In genomic region chr1:214044438-214045214, GRCh38 we compare ENCODE assay signal across 1 cellular context.
A peak's percentile ranks its signal among the peaks of the same experiment; 100 is the strongest.
TF ChIP-seq lines count a peak whose summit lies in the region.

No MANE protein-coding gene starts in this region.

TF ChIP-seq in HepG2, 621 proteins besides CTCF, POLR2A, EP300 and RAD21 (continued from another document and continues in another):
- TF ChIP-seq HIC2 (CRISPR knock-in tag; IDR thresholded peaks at IDR 0.05; ENCODE audit: low read depth) (no peak), ZNF598 (CRISPR knock-in tag; IDR thresholded peaks at IDR 0.05; ENCODE audit: borderline replicate concordance) (no peak), THAP7 (CRISPR knock-in tag; IDR thresholded peaks at IDR 0.05) (no peak), ZNF253 (CRISPR knock-in tag; IDR thresholded peaks at IDR 0.05; ENCODE audit: borderline replicate concordance) (no peak), DMAP1 (CRISPR knock-in tag; IDR thresholded peaks at IDR 0.05) (no peak), FOXA3 (CRISPR knock-in tag; IDR thresholded peaks at IDR 0.05) (peak; percentile 63; the same call in 1 of the 2 replicates), MXD1 (CRISPR knock-in tag; IDR thresholded peaks at IDR 0.05) (no peak), NR3C1 (CRISPR knock-in tag; IDR thresholded peaks at IDR 0.05) (no peak), IKZF4 (CRISPR knock-in tag; IDR thresholded peaks at IDR 0.05; ENCODE audit: borderline replicate concordance, low read depth, not compliant biosample characterization) (no peak), SNAI1 (CRISPR knock-in tag; IDR thresholded peaks at IDR 0.05; ENCODE audit: borderline replicate concordance) (no peak), IRF1 (CRISPR knock-in tag; IDR thresholded peaks at IDR 0.05; ENCODE audit: low read depth) (no peak), PRDM4 (CRISPR knock-in tag; IDR thresholded peaks at IDR 0.05; ENCODE audit: borderline replicate concordance) (no peak), AGO1 (IDR thresholded peaks at IDR 0.05; ENCODE audit: low read depth, low read length, poor library complexity, severe bottlenecking) (no peak), TRAFD1 (CRISPR knock-in tag; IDR thresholded peaks at IDR 0.05; ENCODE audit: borderline replicate concordance) (no peak), HMGXB4 (CRISPR knock-in tag; IDR thresholded peaks at IDR 0.05; ENCODE audit: borderline replicate concordance in 1 of 2, low read depth in 1 of 2) (no peak), U2AF1 (optimal IDR thresholded peaks at IDR 0.05; ENCODE audit: low read depth, low read length) (no peak), SETDB1 (CRISPR knock-in tag; IDR thresholded peaks at IDR 0.05; ENCODE audit: borderline replicate concordance) (no peak), GABPB1 (CRISPR knock-in tag; IDR thresholded peaks at IDR 0.05) (no peak), ZNF792 (CRISPR knock-in tag; IDR thresholded peaks at IDR 0.05) (no peak), ZNF142 (CRISPR knock-in tag; IDR thresholded peaks at IDR 0.05) (no peak), SMC3 (IDR thresholded peaks at IDR 0.05; ENCODE audit: low read length) (no peak), ZNF460 (CRISPR knock-in tag; IDR thresholded peaks at IDR 0.05; ENCODE audit: borderline replicate concordance) (no peak), POLR2G (IDR thresholded peaks at IDR 0.05; ENCODE audit: low read depth, low read length) (no peak), SIX1 (CRISPR knock-in tag; IDR thresholded peaks at IDR 0.05; ENCODE audit: borderline replicate concordance) (no peak; the same call in 1 of the 2 replicates), ZBTB20 (CRISPR knock-in tag; IDR thresholded peaks at IDR 0.05; ENCODE audit: borderline replicate concordance, low read depth) (peak; percentile 61; the same call in 1 of the 2 replicates), ZNF503 (CRISPR knock-in tag; IDR thresholded peaks at IDR 0.05) (no peak; the same call in 1 of the 2 replicates), MIXL1 (CRISPR knock-in tag; IDR thresholded peaks at IDR 0.05) (peak; percentile 75), ZSCAN21 (CRISPR knock-in tag; IDR thresholded peaks at IDR 0.05; ENCODE audit: borderline replicate concordance) (no peak), ZNF607 (CRISPR knock-in tag; IDR thresholded peaks at IDR 0.05; ENCODE audit: borderline replicate concordance) (no peak), SATB2 (CRISPR knock-in tag; IDR thresholded peaks at IDR 0.05) (no peak), CREB1 (IDR thresholded peaks at IDR 0.05) (no peak), CREB1 (CRISPR knock-in tag; IDR thresholded peaks at IDR 0.05) (0 out of 2 replicates have a peak, but pooled peaks have one; percentile 33), TBL1XR1 (IDR thresholded peaks at IDR 0.05; ENCODE audit: borderline replicate concordance, low read length, partially characterized antibody) (no peak), REL (CRISPR knock-in tag; conservative IDR thresholded peaks at IDR 0.05) (no peak), CBX1 (IDR thresholded peaks at IDR 0.05; ENCODE audit: low read depth) (no peak), PHF20 (CRISPR knock-in tag; IDR thresholded peaks at IDR 0.05) (no peak), ZFP36 (IDR thresholded peaks at IDR 0.05; ENCODE audit: borderline replicate concordance, low read depth, low read length, partially characterized antibody) (peak; percentile 79), HMG20A (CRISPR knock-in tag; IDR thresholded peaks at IDR 0.05; ENCODE audit: borderline replicate concordance) (peak; percentile 91; the same call in 1 of the 2 replicates), UBTF (CRISPR knock-in tag; IDR thresholded peaks at IDR 0.05) (no peak), ZBTB1 (CRISPR knock-in tag; IDR thresholded peaks at IDR 0.05; ENCODE audit: borderline replicate concordance) (no peak), ZNF737 (CRISPR knock-in tag; IDR thresholded peaks at IDR 0.05; ENCODE audit: borderline replicate concordance) (no peak), ZKSCAN5 (CRISPR knock-in tag; IDR thresholded peaks at IDR 0.05) (no peak), ZNF180 (CRISPR knock-in tag; IDR thresholded peaks at IDR 0.05; ENCODE audit: borderline replicate concordance, low read depth) (no peak)
